ENCODE assay signal across 1 cellular context in genomic region chr6:14807130-14807529, GRCh38.
TF ChIP-seq lines count a peak whose summit lies in the region.

No MANE protein-coding gene starts in this region.

TF ChIP-seq in SK-N-SH, 30 proteins besides CTCF, POLR2A, EP300 and RAD21 (continued from another document):
- TF ChIP-seq USF1 (IDR thresholded peaks at IDR 0.05; ENCODE audit: borderline replicate concordance, low read depth) (no peak), ELF1 (IDR thresholded peaks at IDR 0.05) (no peak), YY1 (IDR thresholded peaks at IDR 0.05; ENCODE audit: low read depth) (no peak)
TF ChIP-seq in SK-N-SH: peak in this region for 0.
